ENCODE assay signal across 20 cellular contexts in the genomic region with DNA sequence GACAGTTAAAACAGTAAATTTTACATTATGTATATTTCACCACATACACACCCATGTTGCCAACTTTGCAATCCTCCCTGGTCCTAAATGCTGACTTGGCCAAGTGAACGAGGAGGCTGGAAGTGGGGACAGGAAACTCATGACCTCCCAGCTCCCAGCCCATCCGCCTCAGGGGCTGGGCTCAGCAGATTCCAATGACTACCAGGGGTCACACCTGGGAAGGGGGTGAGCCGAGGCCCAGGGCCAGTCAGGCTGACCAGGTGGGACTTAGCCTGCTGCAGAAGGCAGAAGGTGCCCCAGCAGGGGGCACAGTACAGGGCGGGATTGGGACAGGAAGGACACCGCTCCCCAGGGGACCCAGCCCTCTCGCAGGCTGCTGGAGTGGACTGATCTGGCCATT. TPM values are rescaled to one million over a fixed set of nuclear protein-coding genes. Genes with fewer than 3 reads are reported as not detected.
DNase-seq lines count a peak whose midpoint lies in the region; ATAC-seq and TF ChIP-seq lines count a peak whose summit lies in the region.
"Had no signal": no experiment of that assay in that cellular context is flagged by ENCODE, and none has a peak within 500 bp of the region (broad histone marks: within the 10 kb centered on the region; RNA-seq: fewer than 3 reads in every experiment).

No MANE protein-coding gene starts in this region.

- H3K36me3 Mint-ChIP-seq in activated CD4-positive, alpha-beta T cell treated with anti-CD3 and anti-CD28 coated beads, Interleukin-2, amount 10 ng/mL, durations not matched to agents 7 days and 5 days (ENCODE audit: low read depth), result no peaks in the 10 kb centered on the region
- H3K36me3 Mint-ChIP-seq: immature natural killer cell had no signal

- no peaks in the 10 kb centered on the region for H3K4me1 Mint-ChIP-seq in activated CD4-positive, alpha-beta T cell treated with anti-CD3 and anti-CD28 coated beads, Interleukin-2, amount 10 ng/mL, durations not matched to agents 7 days and 5 days
- H3K4me1 Mint-ChIP-seq: immature natural killer cell had no signal

- 0 out of 3 replicates have a peak, but pooled peaks have one; percentile 8 for ATAC-seq in RWPE2 (ENCODE audit: low read depth)
- peak; percentile 17 to 46 (median 33) for ATAC-seq in right lobe of liver
- ATAC-seq: T-helper 17 cell had no signal

- DNase-seq in RWPE2 (ENCODE audit: low spot score) (no peak), right lobe of liver (no peak), thyroid gland (no peak), substantia nigra (lab: John Stamatoyannopoulos, UW) (no peak)
- DNase-seq in activated CD4-positive, alpha-beta T cell treated with anti-CD3 and anti-CD28 coated beads, Interleukin-2, amount 10 ng/mL, durations not matched to agents 7 days and 5 days, result no peak
- DNase-seq: activated CD4-positive, alpha-beta T cell treated with anti-CD3 and anti-CD28 coated beads for 1 hour; activated T-cell treated with anti-CD3 and anti-CD28 coated beads, Interleukin-2, amount 50 U/mL, for 24 hours; GM23248; immature natural killer cell; MG63; midbrain; NCI-H2107; NCI-H82; occipital lobe; T-helper 17 cell had no signal

- H3K27ac ChIP-seq in BLaER1 treated with 17β-estradiol and CSF1 and Interleukin-3, amounts not matched to agents 10 nM and 100 nM, result peak overlapping the region in 7 of 11 experiments; percentile 11 to 77 (median 65); a peak in 11 of 22 replicates
- H3K27ac ChIP-seq in RWPE2 (ENCODE audit: poor library complexity, severe bottlenecking) (no peak overlapping the region), right lobe of liver (no peak overlapping the region), thyroid gland (peak overlapping the region in 1 of 3 donors; percentile 0), substantia nigra (ENCODE audit: low read depth, low read length, poor library complexity, severe bottlenecking) (no peak overlapping the region)
- H3K27ac ChIP-seq: cardiac muscle cell, GM23248 had no signal

- peaks cover 0 to 38% (median 0%) of the 10 kb centered on the region in 11 experiments; a peak in 6 of 22 replicates for H3K36me3 ChIP-seq in BLaER1 treated with 17β-estradiol and CSF1 and Interleukin-3, amounts not matched to agents 10 nM and 100 nM
- H3K36me3 ChIP-seq in RWPE2 (ENCODE audit: low read depth), result no peaks in the 10 kb centered on the region
- no peaks in the 10 kb centered on the region for H3K36me3 ChIP-seq in right lobe of liver
- no peaks in the 10 kb centered on the region for H3K36me3 ChIP-seq in thyroid gland
- H3K36me3 ChIP-seq: cardiac muscle cell, MG63 had no signal

- CTCF ChIA-PET in activated CD4-positive, alpha-beta T cell treated with anti-CD3 and anti-CD28 coated beads, Interleukin-2, amount 10 ng/mL, durations not matched to agents 7 days and 5 days (lab: Charles Lee), result interaction anchor here (0.6 to 2.3 kb wide), 14 partner anchors 10 to 246 kb away, joined by 3 to 12 read pairs (median 6); no protein-coding TSS in a partner anchor

- peak overlapping the region in 10 of 11 experiments; percentile 16 to 99 (median 88); a peak in 20 of 22 replicates for H3K4me2 ChIP-seq in BLaER1 treated with 17β-estradiol and CSF1 and Interleukin-3, amounts not matched to agents 10 nM and 100 nM
- H3K4me2 ChIP-seq: smooth muscle cell had no signal

- peak overlapping the region in 3 of 10 experiments; percentile 60 to 65 (median 60); a peak in 6 of 20 replicates for H3K4me3 ChIP-seq in BLaER1 treated with 17β-estradiol and CSF1 and Interleukin-3, amounts not matched to agents 10 nM and 100 nM
- H3K4me3 ChIP-seq in RWPE2 (ENCODE audit: severe bottlenecking) (no peak overlapping the region), right lobe of liver (no peak overlapping the region), thyroid gland (replicated peaks in 1 of 3) (no peak overlapping the region)
- H3K4me3 ChIP-seq: cardiac muscle cell, GM23248, MG63, smooth muscle cell had no signal

- no peaks in the 10 kb centered on the region for H3K27me3 Mint-ChIP-seq in activated CD4-positive, alpha-beta T cell treated with anti-CD3 and anti-CD28 coated beads, Interleukin-2, amount 10 ng/mL, durations not matched to agents 7 days and 5 days
- H3K27me3 Mint-ChIP-seq: activated T-cell treated with anti-CD3 and anti-CD28 coated beads, Interleukin-2, amount 50 U/mL, for 24 hours had no signal

- POLR2A ChIA-PET in activated CD4-positive, alpha-beta T cell treated with anti-CD3 and anti-CD28 coated beads, Interleukin-2, amount 10 ng/mL, durations not matched to agents 7 days and 5 days (lab: Charles Lee), result no interaction called here

- no peak overlapping the region for H3K4me3 Mint-ChIP-seq in activated CD4-positive, alpha-beta T cell treated with anti-CD3 and anti-CD28 coated beads, Interleukin-2, amount 10 ng/mL, durations not matched to agents 7 days and 5 days
- H3K4me3 Mint-ChIP-seq: activated T-cell treated with anti-CD3 and anti-CD28 coated beads, Interleukin-2, amount 50 U/mL, for 24 hours; immature natural killer cell; T-helper 17 cell had no signal

- 57% methylated on average over 1 of the region's 6 CpGs for WGBS in right lobe of liver (ENCODE audit: insufficient coverage, low coverage, low lambda C conversion rate, missing lambda C conversion rate)
- WGBS in thyroid gland, 2 donors, result 52 to 73% methylated on average over 3 to 5 of the region's 6 CpGs

- intact Hi-C loops in right lobe of liver (cut with DNase I), result no loop called here
- intact Hi-C loops in thyroid gland (cut with DNase I), result no loop called here

- TF ChIP-seq POLR2A in right lobe of liver (IDR thresholded peaks at IDR 0.05), result no peak
- TF ChIP-seq POLR2A in thyroid gland (IDR thresholded peaks at IDR 0.05), result no peak

- TF ChIP-seq CTCF in RWPE2 (IDR thresholded peaks at IDR 0.05; ENCODE audit: poor library complexity, severe bottlenecking) (no peak), right lobe of liver (IDR thresholded peaks at IDR 0.05) (peak in 1 of 4 donors; percentile 4), thyroid gland (IDR thresholded peaks at IDR 0.05) (no peak)

- H3K9ac ChIP-seq in BLaER1 treated with 17β-estradiol and CSF1 and Interleukin-3, amounts not matched to agents 10 nM and 100 nM, result peak overlapping the region in 3 of 11 experiments; percentile 64 to 68 (median 66); a peak in 6 of 22 replicates
- H3K9ac ChIP-seq: GM23248 had no signal

- peaks cover 0 to 30% (median 0%) of the 10 kb centered on the region in 11 experiments; a peak in 3 of 22 replicates for H4K20me1 ChIP-seq in BLaER1 treated with 17β-estradiol and CSF1 and Interleukin-3, amounts not matched to agents 10 nM and 100 nM

- H3K27ac Mint-ChIP-seq in activated CD4-positive, alpha-beta T cell treated with anti-CD3 and anti-CD28 coated beads, Interleukin-2, amount 10 ng/mL, durations not matched to agents 7 days and 5 days, result no peak overlapping the region
- H3K27ac Mint-ChIP-seq: activated T-cell treated with anti-CD3 and anti-CD28 coated beads, Interleukin-2, amount 50 U/mL, for 24 hours; immature natural killer cell; T-helper 17 cell had no signal

- no peaks in the 10 kb centered on the region for H3K27me3 ChIP-seq in BLaER1 treated with 17β-estradiol and CSF1 and Interleukin-3, amounts not matched to agents 10 nM and 100 nM
- H3K27me3 ChIP-seq in RWPE2 (ENCODE audit: insufficient read depth, poor library complexity, severe bottlenecking) (no peaks in the 10 kb centered on the region), right lobe of liver (no peaks in the 10 kb centered on the region), thyroid gland (no peaks in the 10 kb centered on the region)
- H3K27me3 ChIP-seq: cardiac muscle cell, MG63 had no signal

- H3K9me3 ChIP-seq in BLaER1 treated with 17β-estradiol and CSF1 and Interleukin-3, amounts not matched to agents 10 nM and 100 nM (replicated peaks in 1 of 11), result no peaks in the 10 kb centered on the region
- no peaks in the 10 kb centered on the region for H3K9me3 ChIP-seq in RWPE2 (ENCODE audit: severe bottlenecking)
- no peaks in the 10 kb centered on the region for H3K9me3 ChIP-seq in right lobe of liver
- no peaks in the 10 kb centered on the region for H3K9me3 ChIP-seq in thyroid gland
- H3K9me3 ChIP-seq: MG63 had no signal

- no peaks in the 10 kb centered on the region for H3K9me3 Mint-ChIP-seq in activated CD4-positive, alpha-beta T cell treated with anti-CD3 and anti-CD28 coated beads, Interleukin-2, amount 10 ng/mL, durations not matched to agents 7 days and 5 days
- H3K9me3 Mint-ChIP-seq: activated T-cell treated with anti-CD3 and anti-CD28 coated beads, Interleukin-2, amount 50 U/mL, for 24 hours had no signal

- H3K4me1 ChIP-seq in BLaER1 treated with 17β-estradiol and CSF1 and Interleukin-3, amounts not matched to agents 10 nM and 100 nM, result peaks cover 16 to 99% (median 59%) of the 10 kb centered on the region in 10 experiments; a peak in 19 of 20 replicates
- no peaks in the 10 kb centered on the region for H3K4me1 ChIP-seq in RWPE2 (ENCODE audit: insufficient read depth, poor library complexity, severe bottlenecking)
- H3K4me1 ChIP-seq in right lobe of liver, result no peaks in the 10 kb centered on the region
- peaks cover 0 to 12% of the 10 kb centered on the region in 2 donors for H3K4me1 ChIP-seq in thyroid gland

RNA-seq across cellular contexts. Expression of a gene that starts 2.4 kb away (rescaled TPM):
- 10 to 100 TPM in 2 of 6 experiments, 1 to 10 TPM in 4; 2.6 to 13.9 (median 5.7) TPM for total RNA-seq in right lobe of liver
- total RNA-seq in thyroid gland, result 1 to 10 TPM; 2.6 to 9.1 (median 5.0) TPM
- not detected for total RNA-seq in activated CD4-positive, alpha-beta T cell treated with anti-CD3 and anti-CD28 coated beads, Interleukin-2, amount 10 ng/mL, durations not matched to agents 7 days and 5 days
- total RNA-seq: cardiac muscle cell, GM23248, HT1080, smooth muscle cell had no signal

RNA-seq across cellular contexts. Expression of a gene that starts 22.5 kb away (rescaled TPM):
- total RNA-seq in right lobe of liver (1 to 10 TPM in 3 of 6 experiments, under 1 TPM in 3; 0.46 to 2.2 (median 0.97) TPM), thyroid gland (10 to 100 TPM in 2 of 4 donors, 1 to 10 TPM in 2; 7.3 to 19.4 (median 13.1) TPM)
- not detected for total RNA-seq in activated CD4-positive, alpha-beta T cell treated with anti-CD3 and anti-CD28 coated beads, Interleukin-2, amount 10 ng/mL, durations not matched to agents 7 days and 5 days
- total RNA-seq: GM23248, HT1080, T-helper 17 cell had no signal

RNA-seq across cellular contexts. Expression of a gene that starts 28.2 kb away (rescaled TPM):
- total RNA-seq in right lobe of liver (under 1 TPM; 0.24 to 0.51 (median 0.45) TPM), thyroid gland (10 to 100 TPM in 2 of 4 donors, 1 to 10 TPM in 2; 9.1 to 24.5 (median 12.6) TPM)
- total RNA-seq in activated CD4-positive, alpha-beta T cell treated with anti-CD3 and anti-CD28 coated beads, Interleukin-2, amount 10 ng/mL, durations not matched to agents 7 days and 5 days, result not detected
- total RNA-seq: HT1080, T-helper 17 cell had no signal

RNA-seq across cellular contexts. Expression of a gene that starts 46.8 kb away (rescaled TPM):
- total RNA-seq in right lobe of liver (not detected), thyroid gland (1 to 10 TPM in 2 of 4 donors, under 1 TPM in 1, not detected in 1; 0.81 to 3.0 (median 3.0) TPM)
- total RNA-seq in activated CD4-positive, alpha-beta T cell treated with anti-CD3 and anti-CD28 coated beads, Interleukin-2, amount 10 ng/mL, durations not matched to agents 7 days and 5 days, result not detected
- total RNA-seq: cardiac muscle cell, frontal cortex, GM23248, HT1080, occipital lobe, smooth muscle cell, T-helper 17 cell had no signal

RNA-seq across cellular contexts. Expression of a gene that starts 57.5 kb away (rescaled TPM):
- total RNA-seq in right lobe of liver (10 to 100 TPM in 3 of 6 experiments, 1 to 10 TPM in 3; 9.6 to 11.7 (median 9.9) TPM), thyroid gland (10 to 100 TPM; 11.6 to 17.0 (median 16.3) TPM)
- 10 to 100 TPM; 27.8 to 27.9 TPM for total RNA-seq in activated CD4-positive, alpha-beta T cell treated with anti-CD3 and anti-CD28 coated beads, Interleukin-2, amount 10 ng/mL, durations not matched to agents 7 days and 5 days

Comparison
In these comparisons a context has a peak if more than half of its experiments do, and no peak if none do; other contexts are left out.
1. H3K27ac ChIP-seq: peak in BLaER1 treated with 17β-estradiol and CSF1 and Interleukin-3, amounts not matched to agents 10 nM and 100 nM (7 of 11); none in RWPE2 (single experiment), right lobe of liver (0 of 3) and substantia nigra (single experiment).
2. RNA of a gene that starts 28.2 kb away (total RNA-seq): 9.1 to 24.5 TPM in thyroid gland; 0.24 to 0.51 TPM in right lobe of liver and not detected in activated CD4-positive, alpha-beta T cell treated with anti-CD3 and anti-CD28 coated beads, Interleukin-2, amount 10 ng/mL, durations not matched to agents 7 days and 5 days; every median in the first group is over 4 times any median in the second.